In the genomic region with DNA sequence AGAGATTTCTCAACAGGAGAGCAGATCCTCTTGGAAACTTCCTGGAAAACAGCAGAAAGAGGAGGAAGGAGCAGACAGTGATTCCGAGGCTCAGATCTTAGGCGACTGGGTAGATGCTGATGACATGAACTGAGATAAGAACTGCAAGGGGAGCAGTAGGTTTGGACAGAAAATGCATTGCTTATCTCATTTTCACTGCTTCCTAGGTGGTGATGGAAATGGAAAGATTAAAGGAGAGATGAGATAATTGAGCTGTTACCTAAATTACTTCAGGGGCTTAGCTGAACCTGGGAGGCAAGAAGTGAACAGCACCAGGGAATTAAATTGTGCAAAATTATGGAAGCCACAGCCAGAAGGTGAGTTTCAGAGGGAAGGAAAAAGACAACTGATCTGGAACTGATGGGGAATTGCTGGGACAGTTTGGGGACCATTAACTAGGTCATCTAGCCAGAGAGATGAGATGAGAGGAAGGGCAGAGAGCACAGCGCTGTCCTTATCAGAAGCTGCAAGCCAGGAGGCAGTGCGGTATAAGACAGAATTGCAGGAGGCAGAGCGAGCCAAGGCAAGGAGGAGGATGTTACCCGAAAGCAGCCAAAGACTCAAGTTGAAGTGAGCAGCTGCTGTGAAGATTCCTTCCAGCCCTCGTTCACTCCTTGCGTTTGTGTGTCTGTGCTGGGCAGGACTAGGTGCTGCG, we compare ENCODE assay signal across 14 cellular contexts.
DNase-seq lines count a peak whose midpoint lies in the region; ATAC-seq, FAIRE-seq and TF ChIP-seq lines count a peak whose summit lies in the region.
"Had no signal": no experiment of that assay in that cellular context is flagged by ENCODE, and none has a peak within 500 bp of the region (broad histone marks: within the 10 kb centered on the region; RNA-seq: fewer than 3 reads in every experiment).

No MANE protein-coding gene starts in this region.

- no peak overlapping the region for H3K4me2 ChIP-seq in K562 (ENCODE audit: insufficient read depth, low read length)
- H3K4me2 ChIP-seq: PC-9 had no signal

- DNase-seq in GDM1 (lab: John Stamatoyannopoulos, UW) = peak; percentile 48
- no peak for DNase-seq in K562 (ENCODE audit: extremely low read depth in 1 of 4, low spot score in 3 of 4)
- DNase-seq in fibroblast of mammary gland (ENCODE audit: low read depth) = peak; percentile 20
- no peak for DNase-seq in omental fat pad (ENCODE audit: low spot score)
- DNase-seq in kidney = no peak
- no peak for DNase-seq in HuH-7.5 (ENCODE audit: low spot score)
- no peak for DNase-seq in mesenteric fat pad (ENCODE audit: low spot score)
- DNase-seq: AML-193; Calu3; CD4-positive, alpha-beta T cell; GF-D8; GM23248; NCI-H1694; PC-9 had no signal

- H3K4me1 ChIP-seq in K562 (replicated peaks in 1 of 2; ENCODE audit: control insufficient read depth in 2 of 2, insufficient read depth in 2 of 2, low read length in 2 of 2) (no peaks in the 10 kb centered on the region), kidney (ENCODE audit: control insufficient read depth in 1 of 2, insufficient read depth in 1 of 2, low read depth in 1 of 2, low read length in 2 of 2) (peaks cover 5 to 6% of the 10 kb centered on the region in 2 donors)

- no peaks in the 10 kb centered on the region for H4K20me1 ChIP-seq in K562 (replicated peaks; ENCODE audit: control insufficient read depth, insufficient read depth, low read length)

- no peak overlapping the region for H3K27ac ChIP-seq in K562 (ENCODE audit: extremely low read depth, low read depth, low read length)
- H3K27ac ChIP-seq in kidney (ENCODE audit: low read depth in 2 of 2, low read length in 2 of 2) = no peak overlapping the region
- H3K27ac ChIP-seq: GM23248, PC-9 had no signal

- no peak overlapping the region for H3K9ac ChIP-seq in K562 (ENCODE audit: insufficient read depth in 1 of 2, low read depth in 2 of 2, low read length in 2 of 2)
- H3K9ac ChIP-seq in kidney (ENCODE audit: low read length in 2 of 2) = no peak overlapping the region
- H3K9ac ChIP-seq: GM23248 had no signal

- peak; percentile 60 for ATAC-seq in K562
- ATAC-seq in omental fat pad (ENCODE audit: low FRiP score) = peak; percentile 59

- H3K27me3 ChIP-seq in K562 (ENCODE audit: control insufficient read depth in 2 of 2, insufficient read depth in 2 of 2, low read length in 2 of 2) = peaks cover 9 to 49% of the 10 kb centered on the region in 2 experiments; a peak in 4 of 5 replicates

- no peaks in the 10 kb centered on the region for H3K9me1 ChIP-seq in K562 (ENCODE audit: control insufficient read depth, insufficient read depth, low read length)

- in situ Hi-C loops in K562 (cut with MboI) = no loop called here

- no peak overlapping the region for H2AFZ ChIP-seq in K562 (ENCODE audit: low read depth, low read length)
- H2AFZ ChIP-seq: GM23248, PC-9 had no signal

- POLR2A ChIA-PET in K562 (lab: Yijun Ruan, JAX) = interaction anchor here (0.8 to 0.9 kb wide), 2 partner anchors 10 to 14 kb away, joined by 3 read pairs; no protein-coding TSS in a partner anchor

- no peak overlapping the region for H3K4me3 ChIP-seq in K562
- H3K4me3 ChIP-seq in fibroblast of mammary gland (ENCODE audit: control insufficient read depth, low read depth, low read length) = no peak overlapping the region
- no peak overlapping the region for H3K4me3 ChIP-seq in kidney (ENCODE audit: low read length in 2 of 2)
- H3K4me3 ChIP-seq: GM23248, PC-9 had no signal

- TF ChIP-seq POLR2A in K562 (conservative IDR thresholded peaks at IDR 0.05) = no peak

- BruUV-seq in K562 (replicated peaks; lab: Mats Ljungman, UMichigan) = no TSS peak

- H3K79me2 ChIP-seq in K562 (ENCODE audit: control insufficient read depth, insufficient read depth, low read length) = no peaks in the 10 kb centered on the region

- CTCF ChIA-PET in K562 (lab: Yijun Ruan, JAX; ENCODE audit: low intra/inter-chr PET ratio) = no interaction called here

- TF ChIP-seq RAD21 in K562 (CRISPR knock-in tag; conservative IDR thresholded peaks at IDR 0.05 in 1 of 2, IDR thresholded peaks at IDR 0.05 in 1 of 2) = peak in 1 of 2 experiments; percentile 4; a peak in 2 of 4 replicates

- FAIRE-seq in K562 (lab: Jason Lieb, UNC) = no peak
- no peak for FAIRE-seq in kidney (lab: Jason Lieb, UNC)

- H3K9me3 ChIP-seq in K562 (replicated peaks; ENCODE audit: control insufficient read depth, insufficient read depth, low read depth, low read length) (no peaks in the 10 kb centered on the region), kidney (ENCODE audit: control insufficient read depth in 1 of 2, low read length in 2 of 2) (no peaks in the 10 kb centered on the region)

- WGBS in K562 (ENCODE audit: insufficient coverage, low coverage, missing lambda C conversion rate) = 0% methylated on average over 9 of the region's 9 CpGs

- no peaks in the 10 kb centered on the region for H3K36me3 ChIP-seq in K562 (ENCODE audit: control insufficient read depth, insufficient read depth, low read length)
- H3K36me3 ChIP-seq in kidney (ENCODE audit: control insufficient read depth in 1 of 2, insufficient read depth in 2 of 2, low read length in 2 of 2) = no peaks in the 10 kb centered on the region

- intact Hi-C loops in K562 (cut with micrococcal nuclease) = no loop called here
- intact Hi-C loops in kidney (cut with DNase I) = no loop called here

- TF ChIP-seq CTCF in K562 (IDR thresholded peaks at IDR 0.05 in 2 of 3, conservative IDR thresholded peaks at IDR 0.05 in 1 of 3; ENCODE audit: insufficient read depth in 2 of 3, low read depth in 1 of 3, low read length in 3 of 3) (peak in 1 of 3 experiments; percentile 12; a peak in 1 of 6 replicates), fibroblast of mammary gland (conservative IDR thresholded peaks at IDR 0.05; ENCODE audit: control insufficient read depth, insufficient read depth, low read depth, low read length) (no peak), omental fat pad (IDR thresholded peaks at IDR 0.05) (no peak), kidney (IDR thresholded peaks at IDR 0.05; ENCODE audit: borderline replicate concordance, extremely low read depth, insufficient read depth) (no peak)

- no peak for TF ChIP-seq EP300 in K562 (IDR thresholded peaks at IDR 0.05; ENCODE audit: low read length)

TF ChIP-seq in K562, 482 proteins besides CTCF, POLR2A, EP300 and RAD21 (continues in another document):
- TF ChIP-seq, protein P1, sequence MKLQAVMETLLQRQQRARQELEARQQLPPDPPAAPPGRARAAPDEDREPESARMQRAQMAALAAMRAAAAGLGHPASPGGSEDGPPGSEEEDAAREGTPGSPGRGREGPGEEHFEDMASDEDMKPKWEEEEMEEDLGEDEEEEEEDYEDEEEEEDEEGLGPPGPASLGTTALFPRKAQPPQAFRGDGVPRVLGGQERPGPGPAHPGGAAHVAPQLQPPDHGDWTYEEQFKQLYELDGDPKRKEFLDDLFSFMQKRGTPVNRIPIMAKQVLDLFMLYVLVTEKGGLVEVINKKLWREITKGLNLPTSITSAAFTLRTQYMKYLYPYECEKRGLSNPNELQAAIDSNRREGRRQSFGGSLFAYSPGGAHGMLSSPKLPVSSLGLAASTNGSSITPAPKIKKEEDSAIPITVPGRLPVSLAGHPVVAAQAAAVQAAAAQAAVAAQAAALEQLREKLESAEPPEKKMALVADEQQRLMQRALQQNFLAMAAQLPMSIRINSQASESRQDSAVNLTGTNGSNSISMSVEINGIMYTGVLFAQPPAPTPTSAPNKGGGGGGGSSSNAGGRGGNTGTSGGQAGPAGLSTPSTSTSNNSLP (IDR thresholded peaks at IDR 0.05; ENCODE audit: borderline replicate concordance, low read depth, low read length) = no peak
- TF ChIP-seq RFX5 (IDR thresholded peaks at IDR 0.05; ENCODE audit: low read depth, low read length) = no peak
- no peak for TF ChIP-seq TAF1 (IDR thresholded peaks at IDR 0.05; ENCODE audit: control insufficient read depth, extremely low read depth, insufficient read depth, low read length, severe bottlenecking)
- TF ChIP-seq PML (IDR thresholded peaks at IDR 0.05; ENCODE audit: low read length) = no peak
- TF ChIP-seq KAT2B (IDR thresholded peaks at IDR 0.05; ENCODE audit: low read depth, low read length) = no peak
- no peak for TF ChIP-seq CHCHD3 (CRISPR knock-in tag; IDR thresholded peaks at IDR 0.05)
- TF ChIP-seq, protein P2, sequence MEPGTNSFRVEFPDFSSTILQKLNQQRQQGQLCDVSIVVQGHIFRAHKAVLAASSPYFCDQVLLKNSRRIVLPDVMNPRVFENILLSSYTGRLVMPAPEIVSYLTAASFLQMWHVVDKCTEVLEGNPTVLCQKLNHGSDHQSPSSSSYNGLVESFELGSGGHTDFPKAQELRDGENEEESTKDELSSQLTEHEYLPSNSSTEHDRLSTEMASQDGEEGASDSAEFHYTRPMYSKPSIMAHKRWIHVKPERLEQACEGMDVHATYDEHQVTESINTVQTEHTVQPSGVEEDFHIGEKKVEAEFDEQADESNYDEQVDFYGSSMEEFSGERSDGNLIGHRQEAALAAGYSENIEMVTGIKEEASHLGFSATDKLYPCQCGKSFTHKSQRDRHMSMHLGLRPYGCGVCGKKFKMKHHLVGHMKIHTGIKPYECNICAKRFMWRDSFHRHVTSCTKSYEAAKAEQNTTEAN (CRISPR knock-in tag; IDR thresholded peaks at IDR 0.05) = no peak
- TF ChIP-seq, protein P3, sequence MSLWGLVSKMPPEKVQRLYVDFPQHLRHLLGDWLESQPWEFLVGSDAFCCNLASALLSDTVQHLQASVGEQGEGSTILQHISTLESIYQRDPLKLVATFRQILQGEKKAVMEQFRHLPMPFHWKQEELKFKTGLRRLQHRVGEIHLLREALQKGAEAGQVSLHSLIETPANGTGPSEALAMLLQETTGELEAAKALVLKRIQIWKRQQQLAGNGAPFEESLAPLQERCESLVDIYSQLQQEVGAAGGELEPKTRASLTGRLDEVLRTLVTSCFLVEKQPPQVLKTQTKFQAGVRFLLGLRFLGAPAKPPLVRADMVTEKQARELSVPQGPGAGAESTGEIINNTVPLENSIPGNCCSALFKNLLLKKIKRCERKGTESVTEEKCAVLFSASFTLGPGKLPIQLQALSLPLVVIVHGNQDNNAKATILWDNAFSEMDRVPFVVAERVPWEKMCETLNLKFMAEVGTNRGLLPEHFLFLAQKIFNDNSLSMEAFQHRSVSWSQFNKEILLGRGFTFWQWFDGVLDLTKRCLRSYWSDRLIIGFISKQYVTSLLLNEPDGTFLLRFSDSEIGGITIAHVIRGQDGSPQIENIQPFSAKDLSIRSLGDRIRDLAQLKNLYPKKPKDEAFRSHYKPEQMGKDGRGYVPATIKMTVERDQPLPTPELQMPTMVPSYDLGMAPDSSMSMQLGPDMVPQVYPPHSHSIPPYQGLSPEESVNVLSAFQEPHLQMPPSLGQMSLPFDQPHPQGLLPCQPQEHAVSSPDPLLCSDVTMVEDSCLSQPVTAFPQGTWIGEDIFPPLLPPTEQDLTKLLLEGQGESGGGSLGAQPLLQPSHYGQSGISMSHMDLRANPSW (CRISPR knock-in tag; IDR thresholded peaks at IDR 0.05) = no peak
- no peak for TF ChIP-seq EGR1 (conservative IDR thresholded peaks at IDR 0.05)
- TF ChIP-seq CEBPB (tag; IDR thresholded peaks at IDR 0.05) = no peak
- TF ChIP-seq RBM14 (IDR thresholded peaks at IDR 0.05; ENCODE audit: borderline replicate concordance, insufficient read depth, low read depth, low read length) = no peak
- no peak for TF ChIP-seq ILK (tag; IDR thresholded peaks at IDR 0.05; ENCODE audit: borderline replicate concordance, low read depth)

Comparison
In these comparisons a context has a peak if more than half of its experiments do, and no peak if none do; other contexts are left out.
1. DNase-seq: peak in GDM1 (single experiment) and fibroblast of mammary gland (single experiment); none in K562 (0 of 4), omental fat pad (single experiment), kidney (single experiment), HuH-7.5 (single experiment) and mesenteric fat pad (single experiment).